Comparison of ENCODE assay signal across 1 cellular context in the genomic region with DNA sequence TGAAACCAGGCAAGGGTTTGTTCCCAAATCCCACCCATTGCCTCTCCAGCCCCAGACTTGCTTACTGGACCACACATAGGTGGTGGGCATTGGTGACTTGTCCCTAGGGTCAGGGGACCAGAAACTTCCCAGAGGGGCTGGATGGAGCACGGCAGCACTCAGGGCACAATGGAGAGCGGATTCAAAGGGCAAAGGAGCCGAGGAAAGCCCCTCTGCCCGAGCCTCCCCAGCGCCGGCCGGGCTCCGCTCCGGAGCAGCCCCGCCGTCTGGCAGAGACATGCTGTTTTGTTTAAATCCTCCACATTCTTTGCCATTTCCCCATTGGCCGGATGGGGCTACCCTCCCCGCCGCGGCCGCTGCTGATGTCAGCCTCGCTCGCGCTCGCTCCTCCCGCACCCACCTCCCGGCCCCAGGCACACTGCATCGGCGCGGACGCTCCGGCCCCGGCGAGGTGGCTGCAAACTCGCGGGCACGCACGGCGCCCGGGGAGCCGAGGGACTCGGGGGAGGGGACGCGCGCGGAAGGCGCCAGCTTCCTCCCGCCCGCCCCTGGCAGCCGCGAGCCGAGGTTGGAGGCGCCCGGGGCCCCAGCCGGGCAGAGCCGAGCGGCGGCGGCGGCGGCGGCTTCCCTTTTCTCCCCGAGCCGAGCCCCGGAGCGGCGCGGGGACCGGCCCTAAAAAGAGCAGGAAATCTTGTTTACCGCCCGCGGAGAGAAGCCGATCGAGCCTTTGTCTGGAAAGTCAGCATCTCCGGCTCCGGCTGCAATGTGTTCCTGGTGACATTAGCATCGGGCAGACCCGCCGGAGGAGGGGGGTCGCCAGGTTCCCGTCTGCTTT.
TF ChIP-seq lines count a peak whose summit lies in the region.

TSS of gene PITPNC1 (plus strand) at position 390 of the 835 bp plus-strand sequence.

TF ChIP-seq in HepG2, 621 proteins besides CTCF, POLR2A, EP300 and RAD21 (continued from another document):
- TF ChIP-seq MZF1 (CRISPR knock-in tag; IDR thresholded peaks at IDR 0.05; ENCODE audit: borderline replicate concordance) (no peak), ZNF557 (CRISPR knock-in tag; IDR thresholded peaks at IDR 0.05) (0 out of 2 replicates have a peak, but pooled peaks have one; percentile 50), RCOR2 (CRISPR knock-in tag; IDR thresholded peaks at IDR 0.05) (no peak), PRMT3 (CRISPR knock-in tag; IDR thresholded peaks at IDR 0.05; ENCODE audit: borderline replicate concordance, low read depth) (0 out of 2 replicates have a peak, but pooled peaks have one; percentile 17)
